10 cellular contexts compared by ENCODE assay signal in genomic region chr20:32487381-32487780, GRCh38.
"Had no signal": no experiment of that assay in that cellular context is flagged by ENCODE, and none has a peak within 500 bp of the region (broad histone marks: within the 10 kb centered on the region; RNA-seq: fewer than 3 reads in every experiment).

No MANE protein-coding gene starts in this region.

- H3K36me3 ChIP-seq: ascending aorta, breast epithelium, gastroesophageal sphincter, heart right ventricle, pancreas had no signal

- H3K4me3 ChIP-seq: ascending aorta, breast epithelium, gastroesophageal sphincter, heart right ventricle, pancreas had no signal

- H3K27me3 ChIP-seq: ascending aorta, breast epithelium, gastroesophageal sphincter, heart right ventricle, pancreas had no signal

- H3K27me3 Mint-ChIP-seq: activated CD4-positive, alpha-beta T cell treated with anti-CD3 and anti-CD28 coated beads for 36 hours; stimulated activated memory B cell treated with anti-CD40 and anti-IgM and Interleukin-4, amounts not matched to agents 10 μg/mL and 1 μg/mL and 100 μg/mL, for 72 hours had no signal

- DNase-seq: activated CD4-positive, alpha-beta T cell treated with anti-CD3 and anti-CD28 coated beads for 36 hours; activated CD8-positive, alpha-beta memory T cell treated with anti-CD3 and anti-CD28 coated beads for 24 hours; dermis blood vessel endothelial cell; heart right ventricle; T-helper 2 cell had no signal

- H3K4me3 Mint-ChIP-seq: activated CD4-positive, alpha-beta T cell treated with anti-CD3 and anti-CD28 coated beads for 36 hours; stimulated activated memory B cell treated with anti-CD40 and anti-IgM and Interleukin-4, amounts not matched to agents 10 μg/mL and 1 μg/mL and 100 μg/mL, for 72 hours had no signal

- FAIRE-seq: pancreas had no signal

- H3K27ac Mint-ChIP-seq: activated CD4-positive, alpha-beta T cell treated with anti-CD3 and anti-CD28 coated beads for 36 hours; stimulated activated memory B cell treated with anti-CD40 and anti-IgM and Interleukin-4, amounts not matched to agents 10 μg/mL and 1 μg/mL and 100 μg/mL, for 72 hours had no signal
